ENCODE assay signal across 11 cellular contexts in the genomic region with DNA sequence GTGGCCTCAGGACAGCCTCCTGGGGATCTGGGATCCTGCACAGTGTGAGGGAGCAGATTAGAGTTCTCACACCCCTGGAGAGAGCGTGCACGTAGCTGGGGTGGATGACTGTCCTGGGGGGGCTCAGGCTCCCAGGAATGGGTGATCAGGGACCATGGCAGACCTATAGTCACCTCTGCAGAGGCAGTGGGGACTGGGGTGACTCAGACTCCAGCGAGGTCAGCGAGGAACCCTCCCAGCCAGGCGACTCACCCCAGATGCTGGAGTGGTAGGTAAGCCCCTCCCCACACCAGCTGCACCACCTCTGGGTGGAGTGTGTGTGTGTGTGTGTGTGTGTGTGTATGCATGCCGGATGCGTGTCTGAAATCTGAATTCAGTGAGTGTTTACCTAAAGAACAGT. TPM values are rescaled to one million over a fixed set of nuclear protein-coding genes. Genes with fewer than 3 reads are reported as not detected.
DNase-seq lines count a peak whose midpoint lies in the region; ATAC-seq and TF ChIP-seq lines count a peak whose summit lies in the region.
"Had no signal": no experiment of that assay in that cellular context is flagged by ENCODE, and none has a peak within 500 bp of the region (broad histone marks: within the 10 kb centered on the region; RNA-seq: fewer than 3 reads in every experiment).

No MANE protein-coding gene starts in this region.

- no peak for ATAC-seq in HG03442 (IDR thresholded peaks at IDR 0.05; ENCODE audit: unreplicated experiment)
- ATAC-seq: sciatic nerve had no signal

- DNase-seq in NCI-H1417 (lab: John Stamatoyannopoulos, UW) (peak in 2 of 3 experiments; percentile 14 to 22), NCI-H1417 treated with DMSO at 0.1 percent for 48 hours (lab: John Stamatoyannopoulos, UW) (no peak), DMS79 treated with DMSO at 0.1 percent for 48 hours (lab: John Stamatoyannopoulos, UW) (peak; percentile 54), NCI-H510A treated with DMSO at 0.1 percent for 48 hours (lab: John Stamatoyannopoulos, UW) (peak; percentile 75), foreskin fibroblast (peak; percentile 30 to 53), HAP-1 (ENCODE audit: low spot score in 2 of 2) (no peak), left ventricle myocardium inferior (no peak)

- intact Hi-C loops in left ventricle myocardium inferior (cut with micrococcal nuclease), result no loop called here

- TF ChIP-seq CTCF in foreskin fibroblast (IDR thresholded peaks at IDR 0.05; ENCODE audit: low read depth, low read length) (no peak), left ventricle myocardium inferior (IDR thresholded peaks at IDR 0.05; ENCODE audit: borderline replicate concordance) (no peak)

- H3K4me3 ChIP-seq in foreskin fibroblast (ENCODE audit: low read depth in 1 of 2, low read length in 2 of 2) (no peak overlapping the region), HAP-1 (no peak overlapping the region), left ventricle myocardium inferior (no peak overlapping the region)

- H3K9me3 ChIP-seq in HAP-1, result no peaks in the 10 kb centered on the region; the same call in 1 of the 2 replicates
- no peaks in the 10 kb centered on the region for H3K9me3 ChIP-seq in left ventricle myocardium inferior (replicated peaks)

- in situ Hi-C loops in HAP-1 (cut with MboI; ENCODE audit: low sequenced_read_pairs), result no loop called here

- H3K36me3 ChIP-seq in HAP-1 (replicated peaks) (no peaks in the 10 kb centered on the region), left ventricle myocardium inferior (no peaks in the 10 kb centered on the region)

- H3K4me1 ChIP-seq in HAP-1 (no peaks in the 10 kb centered on the region), left ventricle myocardium inferior (no peaks in the 10 kb centered on the region)

- H3K27ac ChIP-seq in left ventricle myocardium inferior (replicated peaks), result no peak overlapping the region

- H3K27me3 ChIP-seq in HAP-1 (ENCODE audit: low read depth), result no peaks in the 10 kb centered on the region
- H3K27me3 ChIP-seq in left ventricle myocardium inferior (ENCODE audit: low read depth), result peaks cover 71% of the 10 kb centered on the region

RNA-seq across cellular contexts. Expression of gene GTSF1L, which starts 17.3 kb away (rescaled TPM):
- total RNA-seq in left ventricle myocardium inferior, result not detected
- total RNA-seq: G401, NCI-H460, sciatic nerve had no signal

Comparison
In these comparisons a context has a peak if more than half of its experiments do, and no peak if none do; other contexts are left out.
1. DNase-seq: peak in NCI-H1417 (2 of 3), DMS79 treated with DMSO at 0.1 percent for 48 hours (single experiment), NCI-H510A treated with DMSO at 0.1 percent for 48 hours (single experiment) and foreskin fibroblast (2 of 2); none in NCI-H1417 treated with DMSO at 0.1 percent for 48 hours (single experiment), HAP-1 (0 of 2) and left ventricle myocardium inferior (single experiment).